8 cellular contexts compared by ENCODE assay signal in genomic region chr13:26186995-26187394, GRCh38. TPM values are rescaled to one million over a fixed set of nuclear protein-coding genes. Genes with fewer than 3 reads are reported as not detected.
DNase-seq lines count a peak whose midpoint lies in the region; ATAC-seq, FAIRE-seq and TF ChIP-seq lines count a peak whose summit lies in the region.

No MANE protein-coding gene starts in this region.

- H3K4me1 ChIP-seq in muscle layer of colon (ENCODE audit: insufficient read depth, low read length) = peaks cover 12% of the 10 kb centered on the region

- H3K27ac ChIP-seq in AG04450 (ENCODE audit: low read depth, low read length) = no peak overlapping the region
- H3K27ac ChIP-seq in muscle layer of colon (ENCODE audit: low read depth, low read length) = no peak overlapping the region

- H3K9me3 ChIP-seq in AG04450 (ENCODE audit: control insufficient read depth, insufficient read depth, low read length) (no peaks in the 10 kb centered on the region; the same call in 1 of the 2 replicates), MG63 (no peaks in the 10 kb centered on the region), muscle layer of colon (ENCODE audit: low read length) (no peaks in the 10 kb centered on the region)

- ATAC-seq in activated CD4-positive, CD25-positive, alpha-beta regulatory T cell treated with anti-CD3 and anti-CD28 coated beads, Interleukin-2, amount 50 U/mL, for 24 hours = no peak

- no peak overlapping the region for H3K9ac ChIP-seq in muscle layer of colon (ENCODE audit: low read length)

- no peak for TF ChIP-seq CTCF in AG04450 (IDR thresholded peaks at IDR 0.05; ENCODE audit: low read depth, low read length)
- TF ChIP-seq CTCF in bronchial epithelial cell (IDR thresholded peaks at IDR 0.05; ENCODE audit: insufficient read depth, low read length, severe bottlenecking) = no peak

- H3K27me3 ChIP-seq in AG04450 (ENCODE audit: control insufficient read depth, insufficient read depth, low read length) (no peaks in the 10 kb centered on the region), MG63 (no peaks in the 10 kb centered on the region), bronchial epithelial cell (ENCODE audit: control insufficient read depth, insufficient read depth, low read length) (no peaks in the 10 kb centered on the region), muscle layer of colon (ENCODE audit: control insufficient read depth in 1 of 2, insufficient read depth in 2 of 2, low read length in 2 of 2) (no peaks in the 10 kb centered on the region)

- POLR2A ChIA-PET in AG04450 (lab: Yijun Ruan, JAX) = interaction anchor here (0.6 to 0.8 kb wide), 4 partner anchors 35 to 508 kb away, joined by 3 to 8 read pairs (median 5); partner anchors contain the start of gene RNF6

- H3K36me3 ChIP-seq in MG63 (peaks cover 2% of the 10 kb centered on the region; the same call in 1 of the 2 replicates), bronchial epithelial cell (ENCODE audit: control insufficient read depth, insufficient read depth, low read length) (no peaks in the 10 kb centered on the region), muscle layer of colon (ENCODE audit: insufficient read depth, low read length) (no peaks in the 10 kb centered on the region)

- CTCF ChIA-PET in AG04450 (lab: Charles Lee) = interaction anchor here (0.7 to 6.9 kb wide), 14 partner anchors 9 to 528 kb away, joined by 3 to 237 read pairs (median 12); partner anchors contain the start of gene RNF6

- H3K4me3 ChIP-seq in AG04450 (ENCODE audit: low read depth, low read length) (peak overlapping the region; percentile 52), MG63 (peak overlapping the region; percentile 51), bronchial epithelial cell (ENCODE audit: low read depth, low read length) (peak overlapping the region; percentile 32), muscle layer of colon (ENCODE audit: low read depth in 1 of 2, low read length in 2 of 2) (peak overlapping the region; percentile 17 to 65)

- FAIRE-seq in bronchial epithelial cell (lab: Jason Lieb, UNC) = no peak

- DNase-seq in AG04450 (ENCODE audit: low read depth, low spot score) (no peak), MG63 (no peak), bronchial epithelial cell (ENCODE audit: low read depth) (no peak), DMS53 (lab: John Stamatoyannopoulos, UW) (no peak), activated gamma-delta T cell treated with Interleukin-2 at 50 U/mL for 16 hours (no peak), HuH-7.5 (ENCODE audit: low spot score) (no peak)

RNA-seq across cellular contexts. Expression of gene RNF6, which starts 35.1 kb away (rescaled TPM):
- polyA plus RNA-seq in AG04450 (2011; rRNA removed) = 30.5 and 42.5 TPM in 2 replicates
- 30.8 and 42.2 TPM in 2 replicates for polyA minus RNA-seq in AG04450 (2011; rRNA and poly(A)+ RNA removed)
- 24.8 and 28.0 TPM in 2 replicates for total RNA-seq in MG63 (2014; rRNA removed; shearing (Covaris generic); ENCODE audit: low replicate concordance)
- total RNA-seq in bronchial epithelial cell = 107 and 127 TPM in 2 replicates
